Comparison of ENCODE assay signal across 16 cellular contexts in the genomic region with DNA sequence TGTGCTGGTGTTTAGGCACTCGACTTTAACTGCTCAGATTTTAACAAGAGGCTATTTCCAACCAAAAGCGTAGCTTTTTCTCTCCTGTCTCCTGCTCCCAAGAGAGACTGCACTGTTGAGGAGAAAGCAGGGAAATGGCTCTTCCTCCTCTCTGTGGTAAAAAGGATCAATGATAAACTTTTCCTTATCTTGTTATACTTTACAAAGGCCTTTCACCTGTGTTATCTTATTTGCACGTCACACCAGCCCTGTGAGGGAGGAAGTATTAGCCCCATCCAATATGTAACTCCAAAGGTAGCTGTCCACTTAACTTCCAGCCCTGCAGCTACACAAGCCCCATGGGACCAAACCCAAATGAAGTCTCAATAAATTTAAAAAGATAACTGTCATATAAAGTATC. TPM values are rescaled to one million over a fixed set of nuclear protein-coding genes. Genes with fewer than 3 reads are reported as not detected.
DNase-seq lines count a peak whose midpoint lies in the region; ATAC-seq, FAIRE-seq and TF ChIP-seq lines count a peak whose summit lies in the region.
"Had no signal": no experiment of that assay in that cellular context is flagged by ENCODE, and none has a peak within 500 bp of the region (broad histone marks: within the 10 kb centered on the region; RNA-seq: fewer than 3 reads in every experiment).

No MANE protein-coding gene starts in this region.

- H3K36me3 Mint-ChIP-seq in GM23338 (ENCODE audit: low read depth) (no peaks in the 10 kb centered on the region), neural progenitor cell (no peaks in the 10 kb centered on the region)
- H3K36me3 Mint-ChIP-seq: CD14-positive monocyte; CD8-positive, alpha-beta T cell had no signal

- no peak overlapping the region for H3K27ac Mint-ChIP-seq in GM23338
- H3K27ac Mint-ChIP-seq in neural progenitor cell, result no peak overlapping the region
- H3K27ac Mint-ChIP-seq: CD8-positive, alpha-beta T cell; H9 had no signal

- BruUV-seq in K562 (replicated peaks; lab: Mats Ljungman, UMichigan), result no TSS peak

- H4K20me1 ChIP-seq in GM23338 (replicated peaks; ENCODE audit: insufficient read depth) (no peaks in the 10 kb centered on the region), K562 (replicated peaks; ENCODE audit: control insufficient read depth, insufficient read depth, low read length) (no peaks in the 10 kb centered on the region), neural progenitor cell (ENCODE audit: low read depth) (no peaks in the 10 kb centered on the region)

- H3K9me2 ChIP-seq in GM23338 (ENCODE audit: insufficient read depth), result no peaks in the 10 kb centered on the region

- H2AFZ ChIP-seq in GM23338, result peak overlapping the region; percentile 35
- H2AFZ ChIP-seq in K562 (ENCODE audit: low read depth, low read length), result 0 out of 2 replicates have a peak overlapping the region, but pooled peaks have one; percentile 2
- no peak overlapping the region for H2AFZ ChIP-seq in neural progenitor cell (replicated peaks)

- TF ChIP-seq EP300 in K562 (IDR thresholded peaks at IDR 0.05; ENCODE audit: low read length), result no peak

- H3K79me2 ChIP-seq in GM23338 (replicated peaks; ENCODE audit: insufficient read depth) (no peaks in the 10 kb centered on the region), K562 (ENCODE audit: control insufficient read depth, insufficient read depth, low read length) (no peaks in the 10 kb centered on the region), neural progenitor cell (ENCODE audit: low read depth) (no peaks in the 10 kb centered on the region)

- H3F3A ChIP-seq in GM23338 (replicated peaks; ENCODE audit: low read depth) (0 out of 2 replicates have a peak, but pooled peaks cover under 1% of the 10 kb centered on the region), neural progenitor cell (ENCODE audit: low read depth) (no peaks in the 10 kb centered on the region)

- H3K9me3 ChIP-seq in K562 (replicated peaks; ENCODE audit: control insufficient read depth, insufficient read depth, low read depth, low read length) (no peaks in the 10 kb centered on the region), mucosa of descending colon (no peaks in the 10 kb centered on the region), neural progenitor cell (ENCODE audit: low read depth) (no peaks in the 10 kb centered on the region)
- H3K9me3 ChIP-seq: Caco-2 had no signal

- DNase-seq in GM23338 (ENCODE audit: low spot score) (no peak), K562 (ENCODE audit: extremely low read depth in 1 of 4, low spot score in 3 of 4) (no peak), left lobe of liver (ENCODE audit: low spot score) (peak; percentile 74), mucosa of descending colon (no peak), NCI-H128 (lab: John Stamatoyannopoulos, UW; ENCODE audit: unreplicated experiment) (no peak), SKM-1 treated with dmso at 0.1 percent for 144 hours (lab: John Stamatoyannopoulos, UW; ENCODE audit: unreplicated experiment) (no peak), amniotic stem cell (lab: John Stamatoyannopoulos, UW) (no peak), neural progenitor cell (ENCODE audit: low spot score) (no peak)
- DNase-seq: CD8-positive, alpha-beta T cell; DND-41; GDM1; GOT3; H9 had no signal

- no peaks in the 10 kb centered on the region; the same call in 1 of the 3 replicates for H3K9me3 Mint-ChIP-seq in GM23338
- peaks cover 5% of the 10 kb centered on the region for H3K9me3 Mint-ChIP-seq in neural progenitor cell
- H3K9me3 Mint-ChIP-seq: CD8-positive, alpha-beta T cell had no signal

- no peak for TF ChIP-seq POLR2A in K562 (conservative IDR thresholded peaks at IDR 0.05)

- H3K27me3 Mint-ChIP-seq in GM23338 (ENCODE audit: insufficient read depth, low read depth, poor library complexity), result peaks cover 4% of the 10 kb centered on the region
- H3K27me3 Mint-ChIP-seq in neural progenitor cell (ENCODE audit: insufficient read depth, low read depth), result peaks cover 6% of the 10 kb centered on the region

- no peak overlapping the region for H3K4me3 Mint-ChIP-seq in GM23338
- no peak overlapping the region for H3K4me3 Mint-ChIP-seq in neural progenitor cell
- H3K4me3 Mint-ChIP-seq: CD14-positive monocyte; CD8-positive, alpha-beta T cell; H9 had no signal

- intact Hi-C loops in K562 (cut with micrococcal nuclease) (no loop called here), mucosa of descending colon (cut with DNase I, micrococcal nuclease) (no loop called here)

- no peaks in the 10 kb centered on the region for H3K27me3 ChIP-seq in GM23338 (ENCODE audit: insufficient read depth)
- no peaks in the 10 kb centered on the region for H3K27me3 ChIP-seq in K562 (ENCODE audit: control insufficient read depth in 2 of 2, insufficient read depth in 2 of 2, low read length in 2 of 2)
- no peaks in the 10 kb centered on the region for H3K27me3 ChIP-seq in neural progenitor cell

- H3K4me1 Mint-ChIP-seq in GM23338 (peaks cover 5% of the 10 kb centered on the region), neural progenitor cell (peaks cover 14% of the 10 kb centered on the region)

- no peaks in the 10 kb centered on the region for H3K36me3 ChIP-seq in GM23338 (ENCODE audit: insufficient read depth)
- H3K36me3 ChIP-seq in K562 (ENCODE audit: control insufficient read depth, insufficient read depth, low read length), result no peaks in the 10 kb centered on the region
- H3K36me3 ChIP-seq in mucosa of descending colon (ENCODE audit: low read depth), result no peaks in the 10 kb centered on the region
- no peaks in the 10 kb centered on the region for H3K36me3 ChIP-seq in neural progenitor cell

- H3K4me3 ChIP-seq in GM23338, result no peak overlapping the region
- H3K4me3 ChIP-seq in K562, result no peak overlapping the region
- H3K4me3 ChIP-seq in mucosa of descending colon, result no peak overlapping the region
- H3K4me3 ChIP-seq in neural progenitor cell, result no peak overlapping the region

- no peak for ATAC-seq in GM23338
- ATAC-seq in K562, result no peak
- ATAC-seq in left lobe of liver, result peak; percentile 25
- peak; percentile 11 for ATAC-seq in mucosa of descending colon
- ATAC-seq: CD8-positive, alpha-beta T cell had no signal

- FAIRE-seq in K562 (lab: Jason Lieb, UNC), result no peak

- CTCF ChIA-PET in K562 (lab: Yijun Ruan, JAX; ENCODE audit: low intra/inter-chr PET ratio), result no interaction called here

- TF ChIP-seq CTCF in GM23338 (conservative IDR thresholded peaks at IDR 0.05; ENCODE audit: low read depth in 2 of 2) (no peak), K562 (IDR thresholded peaks at IDR 0.05 in 2 of 3, conservative IDR thresholded peaks at IDR 0.05 in 1 of 3; ENCODE audit: insufficient read depth in 2 of 3, low read depth in 1 of 3, low read length in 3 of 3) (no peak), mucosa of descending colon (IDR thresholded peaks at IDR 0.05) (no peak), neural progenitor cell (IDR thresholded peaks at IDR 0.05) (no peak)

- TF ChIP-seq RAD21 in K562 (CRISPR knock-in tag; conservative IDR thresholded peaks at IDR 0.05 in 1 of 2, IDR thresholded peaks at IDR 0.05 in 1 of 2), result no peak

- H3K27ac ChIP-seq in GM23338 (ENCODE audit: low read depth), result no peak overlapping the region
- H3K27ac ChIP-seq in K562 (ENCODE audit: extremely low read depth, low read depth, low read length), result no peak overlapping the region
- no peak overlapping the region for H3K27ac ChIP-seq in neural progenitor cell
- H3K27ac ChIP-seq: 22Rv1 had no signal

- POLR2A ChIA-PET in K562 (lab: Yijun Ruan, JAX), result interaction anchor here (0.6 to 0.8 kb wide), 2 partner anchors 23 to 33 kb away, joined by 3 read pairs; partner anchors contain the start of gene ZFP36L1

- in situ Hi-C loops in K562 (cut with MboI), result loop anchor here (10.0 kb wide), 2 partner anchors 581 to 891 kb away; no protein-coding TSS in a partner anchor

- H3K4me2 ChIP-seq in GM23338, result no peak overlapping the region
- no peak overlapping the region for H3K4me2 ChIP-seq in K562 (ENCODE audit: insufficient read depth, low read length)
- no peak overlapping the region for H3K4me2 ChIP-seq in neural progenitor cell

- H3K4me1 ChIP-seq in GM23338 (ENCODE audit: insufficient read depth) (no peaks in the 10 kb centered on the region), K562 (replicated peaks in 1 of 2; ENCODE audit: control insufficient read depth in 2 of 2, insufficient read depth in 2 of 2, low read length in 2 of 2) (peaks cover 4 to 8% of the 10 kb centered on the region in 2 experiments; a peak in 4 of 5 replicates), mucosa of descending colon (ENCODE audit: low read depth) (no peaks in the 10 kb centered on the region), neural progenitor cell (no peaks in the 10 kb centered on the region)

- H3K9ac ChIP-seq in K562 (ENCODE audit: insufficient read depth in 1 of 2, low read depth in 2 of 2, low read length in 2 of 2) (no peak overlapping the region), neural progenitor cell (no peak overlapping the region)

- 33% methylated on average over 3 of the region's 3 CpGs for WGBS in K562 (ENCODE audit: insufficient coverage, low coverage, missing lambda C conversion rate)

- no peaks in the 10 kb centered on the region for H3K9me1 ChIP-seq in K562 (ENCODE audit: control insufficient read depth, insufficient read depth, low read length)

TF ChIP-seq in GM23338, 12 proteins besides CTCF, POLR2A, EP300 and RAD21 (continues in another document):
- TF ChIP-seq EZH2 (IDR thresholded peaks at IDR 0.05; ENCODE audit: low read depth, unreplicated experiment), result no peak

RNA-seq across cellular contexts. Expression of gene ZFP36L1, which starts 32.9 kb away (rescaled TPM):
- total RNA-seq in GM23338 (2014; rRNA removed; shearing (Covaris generic)), result 108 and 148 TPM in 2 replicates
- polyA plus RNA-seq in GM23338 (2016; fragmentation: Nextera tagmentation; extraction: Ambion mirVana) (359 and 382 TPM in 2 replicates), K562 (2011; rRNA removed) (3.7 and 6.6 TPM in 2 replicates), K562 (2014; fragmentation: Illumina TruSeq; extraction: Trizol) (13.7 and 15.5 TPM in 2 replicates), K562 (2014; fragmentation: Nextera tagmentation; extraction: Ambion mirVana) (1 to 10 TPM; 1.3 to 3.2 TPM), K562 (2014; rRNA removed) (11.1 and 11.7 TPM in 2 replicates)
- total RNA-seq in K562 (2011; cell fraction: chromatin; rRNA removed; ENCODE audit: low replicate concordance), result 11.8 and 14.3 TPM in 2 replicates
- total RNA-seq in K562 (2011; cell fraction: nucleolus; rRNA removed), result 10.0 and 12.0 TPM in 2 replicates
- 10.0 and 20.1 TPM in 2 replicates for total RNA-seq in K562 (2011; cell fraction: nucleoplasm; rRNA removed)
- total RNA-seq in K562 (2014; rRNA removed) (5.3 and 6.2 TPM in 2 replicates), K562 (2014; rRNA removed; fragmentation: Illumina TruSeq; extraction: Trizol) (3.2 and 4.0 TPM in 2 replicates), K562 (2015; rRNA removed; fragmentation: Illumina TruSeq; extraction: Trizol) (3.7 and 3.8 TPM in 2 replicates), K562 (2021) (26.6 and 27.2 TPM in 2 replicates), left lobe of liver (236 TPM), mucosa of descending colon (100 to 1,000 TPM in 2 of 3 donors, 10 to 100 TPM in 1; 79.8 to 472 (median 103) TPM), neural progenitor cell (ENCODE audit: low replicate concordance) (42.9 and 95.5 TPM in 2 replicates)
- polyA plus RNA-seq in K562 (2011; cell fraction: cytosol; rRNA removed), result 10.0 and 19.9 TPM in 2 replicates
- polyA plus RNA-seq in K562 (2011; cell fraction: nucleus; rRNA removed), result 14.4 and 33.2 TPM in 2 replicates
- 9.5 and 18.5 TPM in 2 replicates for polyA plus RNA-seq in K562 (2012)
- polyA minus RNA-seq in K562 (2011; rRNA and poly(A)+ RNA removed), result 3.1 TPM in 2 replicates
- polyA minus RNA-seq in K562 (2011; cell fraction: cytosol; rRNA and poly(A)+ RNA removed), result 15.1 and 34.9 TPM in 2 replicates
- 9.0 and 10.3 TPM in 2 replicates for polyA minus RNA-seq in K562 (2011; cell fraction: nucleus; rRNA and poly(A)+ RNA removed)

Comparison
In these comparisons a context has a peak if more than half of its experiments do, and no peak if none do; other contexts are left out.
1. ATAC-seq: peak in left lobe of liver (single experiment) and mucosa of descending colon (single experiment); none in GM23338 (single experiment) and K562 (single experiment).